In genomic region chr10:132066186-132066585, GRCh38 we compare ENCODE assay signal across 8 cellular contexts. TPM values are rescaled to one million over a fixed set of nuclear protein-coding genes. Genes with fewer than 3 reads are reported as not detected.
DNase-seq lines count a peak whose midpoint lies in the region; ATAC-seq, FAIRE-seq and TF ChIP-seq lines count a peak whose summit lies in the region.
"Had no signal": no experiment of that assay in that cellular context is flagged by ENCODE, and none has a peak within 500 bp of the region (broad histone marks: within the 10 kb centered on the region; RNA-seq: fewer than 3 reads in every experiment).

No MANE protein-coding gene starts in this region.

- in situ Hi-C loops in K562 (cut with MboI): no loop called here

- H3K4me1 ChIP-seq in K562 (replicated peaks in 1 of 2; ENCODE audit: control insufficient read depth in 2 of 2, insufficient read depth in 2 of 2, low read length in 2 of 2) (peaks cover 0 to 13% of the 10 kb centered on the region in 2 experiments; a peak in 3 of 5 replicates), left lung (no peaks in the 10 kb centered on the region), subcutaneous abdominal adipose tissue (ENCODE audit: control insufficient read depth in 5 of 5, insufficient read depth in 5 of 5, low read length in 5 of 5) (peaks cover 0 to 22% (median 18%) of the 10 kb centered on the region in 5 donors)

- H3K4me2 ChIP-seq in K562 (ENCODE audit: insufficient read depth, low read length): 0 out of 2 replicates have a peak overlapping the region, but pooled peaks have one; percentile 7

- intact Hi-C loops in K562 (cut with micrococcal nuclease): no loop called here
- intact Hi-C loops in left lung (cut with DNase I): no loop called here

- DNase-seq in LNCaP clone FGC (ENCODE audit: low read depth) (no peak), K562 (ENCODE audit: extremely low read depth in 1 of 4, low spot score in 3 of 4) (no peak), left lung (peak in 1 of 2 donors; percentile 65), HuH-7.5 (ENCODE audit: low spot score) (no peak)
- DNase-seq in stimulated activated CD4-positive, alpha-beta T cell treated with anti-CD3 and anti-CD28 coated beads, Interleukin-1b, Interleukin-23, amount 100 ng/mL, for 48 hours: no peak
- DNase-seq: stimulated activated CD4-positive, alpha-beta T cell treated with anti-CD3 and anti-CD28 coated beads, Interleukin-15, amount 100 ng/mL, for 24 hours had no signal

- 7% methylated on average over 5 of the region's 15 CpGs for WGBS in K562 (ENCODE audit: insufficient coverage, low coverage, missing lambda C conversion rate)

- no peak for TF ChIP-seq POLR2A in K562 (conservative IDR thresholded peaks at IDR 0.05)

- no peak for TF ChIP-seq EP300 in K562 (IDR thresholded peaks at IDR 0.05; ENCODE audit: low read length)

- CTCF ChIA-PET in K562 (lab: Yijun Ruan, JAX; ENCODE audit: low intra/inter-chr PET ratio): no interaction called here

- H3K9me3 ChIP-seq in K562 (replicated peaks; ENCODE audit: control insufficient read depth, insufficient read depth, low read depth, low read length) (no peaks in the 10 kb centered on the region), left lung (no peaks in the 10 kb centered on the region), subcutaneous abdominal adipose tissue (ENCODE audit: control insufficient read depth in 5 of 5, low read length in 5 of 5) (no peaks in the 10 kb centered on the region)

- H4K20me1 ChIP-seq in K562 (replicated peaks; ENCODE audit: control insufficient read depth, insufficient read depth, low read length): no peaks in the 10 kb centered on the region

- no peak overlapping the region for H2AFZ ChIP-seq in K562 (ENCODE audit: low read depth, low read length)

- H3K36me3 ChIP-seq in K562 (ENCODE audit: control insufficient read depth, insufficient read depth, low read length): no peaks in the 10 kb centered on the region
- no peaks in the 10 kb centered on the region for H3K36me3 ChIP-seq in left lung
- H3K36me3 ChIP-seq in subcutaneous abdominal adipose tissue (ENCODE audit: control insufficient read depth in 5 of 5, insufficient read depth in 5 of 5, low read length in 5 of 5): no peaks in the 10 kb centered on the region

- no peaks in the 10 kb centered on the region for H3K79me2 ChIP-seq in K562 (ENCODE audit: control insufficient read depth, insufficient read depth, low read length)

- no TSS peak for BruUV-seq in K562 (replicated peaks; lab: Mats Ljungman, UMichigan)

- POLR2A ChIA-PET in K562 (lab: Yijun Ruan, JAX): no interaction called here

- TF ChIP-seq RAD21 in K562 (CRISPR knock-in tag; conservative IDR thresholded peaks at IDR 0.05 in 1 of 2, IDR thresholded peaks at IDR 0.05 in 1 of 2): no peak

- ATAC-seq in K562: no peak
- ATAC-seq in left lung: peak; percentile 13
- no peak for ATAC-seq in GM21717 (IDR thresholded peaks at IDR 0.05; ENCODE audit: unreplicated experiment)

- no peaks in the 10 kb centered on the region for H3K9me1 ChIP-seq in K562 (ENCODE audit: control insufficient read depth, insufficient read depth, low read length)

- H3K27ac ChIP-seq in K562 (ENCODE audit: extremely low read depth, low read depth, low read length) (no peak overlapping the region), left lung (no peak overlapping the region), subcutaneous abdominal adipose tissue (ENCODE audit: low read depth, low read length) (no peak overlapping the region)

- H3K9ac ChIP-seq in K562 (ENCODE audit: insufficient read depth in 1 of 2, low read depth in 2 of 2, low read length in 2 of 2): no peak overlapping the region
- peak overlapping the region in 4 of 5 donors; percentile 8 to 65 (median 53) for H3K9ac ChIP-seq in subcutaneous abdominal adipose tissue (ENCODE audit: low read length in 5 of 5)

- TF ChIP-seq CTCF in LNCaP clone FGC (IDR thresholded peaks at IDR 0.05; ENCODE audit: control insufficient read depth, extremely low read depth, insufficient read depth): no peak
- no peak for TF ChIP-seq CTCF in K562 (IDR thresholded peaks at IDR 0.05 in 2 of 3, conservative IDR thresholded peaks at IDR 0.05 in 1 of 3; ENCODE audit: insufficient read depth in 2 of 3, low read depth in 1 of 3, low read length in 3 of 3)
- TF ChIP-seq CTCF in left lung (IDR thresholded peaks at IDR 0.05): no peak

- H3K4me3 ChIP-seq in LNCaP clone FGC (ENCODE audit: low read depth, low read length) (peak overlapping the region; percentile 71), K562 (no peak overlapping the region), left lung (peak overlapping the region; percentile 15 to 26), subcutaneous abdominal adipose tissue (ENCODE audit: low read depth in 1 of 5, low read length in 5 of 5) (peak overlapping the region; percentile 59 to 86 (median 69))

- no peak for FAIRE-seq in K562 (lab: Jason Lieb, UNC)

- H3K27me3 ChIP-seq in K562 (ENCODE audit: control insufficient read depth in 2 of 2, insufficient read depth in 2 of 2, low read length in 2 of 2): peaks cover 5 to 87% of the 10 kb centered on the region in 2 experiments
- H3K27me3 ChIP-seq in left lung: peaks cover 0 to 50% of the 10 kb centered on the region in 2 donors
- H3K27me3 ChIP-seq in subcutaneous abdominal adipose tissue (ENCODE audit: control insufficient read depth in 5 of 5, insufficient read depth in 4 of 5, low read length in 5 of 5): no peaks in the 10 kb centered on the region

TF ChIP-seq in K562, 482 proteins besides CTCF, POLR2A, EP300 and RAD21:
- no peak for TF ChIP-seq SMARCB1 (IDR thresholded peaks at IDR 0.05; ENCODE audit: insufficient read length, low read depth)
- TF ChIP-seq GABPB1 (CRISPR knock-in tag; IDR thresholded peaks at IDR 0.05): no peak
- TF ChIP-seq FOXA1 (IDR thresholded peaks at IDR 0.05; ENCODE audit: borderline replicate concordance): no peak
- no peak for TF ChIP-seq SAP30 (IDR thresholded peaks at IDR 0.05; ENCODE audit: borderline replicate concordance, insufficient read depth, low read depth, low read length, poor library complexity, severe bottlenecking)
- TF ChIP-seq ELF2 (CRISPR knock-in tag; IDR thresholded peaks at IDR 0.05): no peak
- TF ChIP-seq ZNF717 (CRISPR knock-in tag; IDR thresholded peaks at IDR 0.05): no peak
- TF ChIP-seq RBFOX2 (IDR thresholded peaks at IDR 0.05; ENCODE audit: low read depth, low read length): no peak
- no peak for TF ChIP-seq NR3C1 (CRISPR knock-in tag; IDR thresholded peaks at IDR 0.05)
- no peak for TF ChIP-seq MBD2 (IDR thresholded peaks at IDR 0.05; ENCODE audit: borderline replicate concordance, low read depth)
- no peak for TF ChIP-seq MYC (IDR thresholded peaks at IDR 0.05; ENCODE audit: low read depth, low read length)
- no peak for TF ChIP-seq MYC (CRISPR knock-in tag; IDR thresholded peaks at IDR 0.05; ENCODE audit: borderline replicate concordance, low read depth)
- TF ChIP-seq STAT6 (CRISPR knock-in tag; IDR thresholded peaks at IDR 0.05): no peak

RNA-seq across cellular contexts. Expression of gene JAKMIP3, which starts 0.4 kb away (rescaled TPM):
- 0.12 TPM in 1 of 2 replicates, not detected in the other for total RNA-seq in K562 (2011; cell fraction: chromatin; rRNA removed; ENCODE audit: low replicate concordance)
- total RNA-seq in K562 (2011; cell fraction: nucleolus; rRNA removed): under 0.01 TPM in 1 of 2 replicates, not detected in the other
- 0.15 TPM in 1 of 2 replicates, not detected in the other for total RNA-seq in K562 (2011; cell fraction: nucleoplasm; rRNA removed)
- total RNA-seq in K562 (2014; rRNA removed): not detected in 2 replicates
- not detected in 2 replicates for total RNA-seq in K562 (2014; rRNA removed; fragmentation: Illumina TruSeq; extraction: Trizol)
- total RNA-seq in K562 (2015; rRNA removed; fragmentation: Illumina TruSeq; extraction: Trizol): 0.04 TPM in 1 of 2 replicates, not detected in the other
- not detected in 2 replicates for total RNA-seq in K562 (2021)
- 0.01 TPM in 1 of 2 replicates, not detected in the other for polyA plus RNA-seq in K562 (2011; rRNA removed)
- polyA plus RNA-seq in K562 (2011; cell fraction: cytosol; rRNA removed): not detected in 2 replicates
- 0.03 TPM in 1 of 2 replicates, not detected in the other for polyA plus RNA-seq in K562 (2011; cell fraction: nucleus; rRNA removed)
- polyA plus RNA-seq in K562 (2012): 0.04 and 1.4 TPM in 2 replicates
- not detected in 2 replicates for polyA plus RNA-seq in K562 (2014; fragmentation: Illumina TruSeq; extraction: Trizol)
- not detected for polyA plus RNA-seq in K562 (2014; fragmentation: Nextera tagmentation; extraction: Ambion mirVana)
- 0.01 TPM in 1 of 2 replicates, not detected in the other for polyA plus RNA-seq in K562 (2014; rRNA removed)
- not detected in 2 replicates for polyA minus RNA-seq in K562 (2011; rRNA and poly(A)+ RNA removed)
- not detected in 2 replicates for polyA minus RNA-seq in K562 (2011; cell fraction: cytosol; rRNA and poly(A)+ RNA removed)
- under 0.01 TPM in 1 of 2 replicates, not detected in the other for polyA minus RNA-seq in K562 (2011; cell fraction: nucleus; rRNA and poly(A)+ RNA removed)
- under 1 TPM; 0.38 to 0.42 TPM for total RNA-seq in left lung

Comparison
In these comparisons a context has a peak if more than half of its experiments do, and no peak if none do; other contexts are left out.
1. H3K9ac ChIP-seq: peak in subcutaneous abdominal adipose tissue (4 of 5); none in K562 (0 of 2).